In genomic region chr3:14113964-14114667, GRCh38 we compare ENCODE assay signal across 14 cellular contexts. TPM values are rescaled to one million over a fixed set of nuclear protein-coding genes. Genes with fewer than 3 reads are reported as not detected.
DNase-seq lines count a peak whose midpoint lies in the region; ATAC-seq and TF ChIP-seq lines count a peak whose summit lies in the region.
"Had no signal": no experiment of that assay in that cellular context is flagged by ENCODE, and none has a peak within 500 bp of the region (broad histone marks: within the 10 kb centered on the region; RNA-seq: fewer than 3 reads in every experiment).

No MANE protein-coding gene starts in this region.

- intact Hi-C loops in left ventricle myocardium inferior (cut with micrococcal nuclease) (no loop called here), left ventricle myocardium superior (cut with micrococcal nuclease) (no loop called here)

- H3K27ac ChIP-seq in left ventricle myocardium inferior (replicated peaks) (no peak overlapping the region), RWPE2 (ENCODE audit: poor library complexity, severe bottlenecking) (no peak overlapping the region)

- H3K27me3 ChIP-seq in left ventricle myocardium inferior (ENCODE audit: low read depth) = no peaks in the 10 kb centered on the region
- no peaks in the 10 kb centered on the region for H3K27me3 ChIP-seq in RWPE2 (ENCODE audit: insufficient read depth, poor library complexity, severe bottlenecking)

- TF ChIP-seq CTCF in left ventricle myocardium inferior (IDR thresholded peaks at IDR 0.05; ENCODE audit: borderline replicate concordance) (peak; percentile 18), RWPE2 (IDR thresholded peaks at IDR 0.05; ENCODE audit: poor library complexity, severe bottlenecking) (peak; percentile 26), nephron progenitor cell (IDR thresholded peaks at IDR 0.05) (no peak)

- ATAC-seq in left ventricle myocardium superior (no peak), RWPE2 (ENCODE audit: low read depth) (no peak), GM18519 (IDR thresholded peaks at IDR 0.05; ENCODE audit: low FRiP score, unreplicated experiment) (no peak)
- ATAC-seq: activated T-cell treated with anti-CD3 and anti-CD28 coated beads, Interleukin-2, amount 50 U/mL, for 72 hours; naive thymus-derived CD4-positive, alpha-beta T cell; WTC11 had no signal

- H3K27ac Mint-ChIP-seq in nephron progenitor cell = no peak overlapping the region
- H3K27ac Mint-ChIP-seq: activated T-cell treated with anti-CD3 and anti-CD28 coated beads, Interleukin-2, amount 50 U/mL, for 72 hours; naive thymus-derived CD4-positive, alpha-beta T cell; WTC11 had no signal

- H3K36me3 Mint-ChIP-seq in nephron progenitor cell (ENCODE audit: low read depth) = peaks cover 17% of the 10 kb centered on the region

- no peaks in the 10 kb centered on the region for H3K9me3 Mint-ChIP-seq in nephron progenitor cell
- H3K9me3 Mint-ChIP-seq: activated T-cell treated with anti-CD3 and anti-CD28 coated beads, Interleukin-2, amount 50 U/mL, for 72 hours; WTC11 had no signal

- H3K4me1 Mint-ChIP-seq in nephron progenitor cell = no peaks in the 10 kb centered on the region

- no peak overlapping the region for H3K4me3 Mint-ChIP-seq in nephron progenitor cell
- H3K4me3 Mint-ChIP-seq: activated T-cell treated with anti-CD3 and anti-CD28 coated beads, Interleukin-2, amount 50 U/mL, for 72 hours; naive thymus-derived CD4-positive, alpha-beta T cell; WTC11 had no signal

- H3K9me3 ChIP-seq in left ventricle myocardium inferior (replicated peaks) (no peaks in the 10 kb centered on the region), RWPE2 (ENCODE audit: severe bottlenecking) (no peaks in the 10 kb centered on the region)

- H3K4me1 ChIP-seq in left ventricle myocardium inferior = peaks cover 12% of the 10 kb centered on the region
- H3K4me1 ChIP-seq in RWPE2 (ENCODE audit: insufficient read depth, poor library complexity, severe bottlenecking) = peaks cover 3% of the 10 kb centered on the region

- H3K4me3 ChIP-seq in left ventricle myocardium inferior (no peak overlapping the region), RWPE2 (ENCODE audit: severe bottlenecking) (no peak overlapping the region)

- H3K36me3 ChIP-seq in left ventricle myocardium inferior (peaks cover 55% of the 10 kb centered on the region), RWPE2 (ENCODE audit: low read depth) (peaks cover 40% of the 10 kb centered on the region)

- DNase-seq in left ventricle myocardium inferior = no peak
- DNase-seq in left ventricle myocardium superior = no peak
- DNase-seq in RWPE2 (ENCODE audit: low spot score) = no peak
- DNase-seq in islet precursor cell = peak; percentile 58
- DNase-seq in HPDE6-E6E7 (ENCODE audit: extremely low spot score) = no peak
- DNase-seq in NCI-H2227 (lab: John Stamatoyannopoulos, UW; ENCODE audit: unreplicated experiment) = no peak
- no peak for DNase-seq in nephron progenitor cell
- DNase-seq: activated T-cell treated with anti-CD3 and anti-CD28 coated beads, Interleukin-2, amount 50 U/mL, for 72 hours; erythroblast; GF-D8; naive thymus-derived CD4-positive, alpha-beta T cell; Right ventricle myocardium superior had no signal

- no peaks in the 10 kb centered on the region for H3K27me3 Mint-ChIP-seq in nephron progenitor cell (ENCODE audit: low read depth, poor library complexity)
- H3K27me3 Mint-ChIP-seq: naive thymus-derived CD4-positive, alpha-beta T cell had no signal

RNA-seq across cellular contexts. Expression of gene CHCHD4, which starts 10.6 kb away (rescaled TPM):
- total RNA-seq in left ventricle myocardium inferior (37.6 TPM), left ventricle myocardium superior (36.8 TPM)

RNA-seq across cellular contexts. Expression of gene TMEM43, which starts 10.7 kb away (rescaled TPM):
- total RNA-seq in left ventricle myocardium inferior = 44.4 TPM
- 29.5 TPM for total RNA-seq in left ventricle myocardium superior
